In genomic region chr5:41527201-41527779, GRCh38 we compare ENCODE assay signal across 13 cellular contexts.
DNase-seq lines count a peak whose midpoint lies in the region; ATAC-seq and TF ChIP-seq lines count a peak whose summit lies in the region.
"Had no signal": no experiment of that assay in that cellular context is flagged by ENCODE, and none has a peak within 500 bp of the region (broad histone marks: within the 10 kb centered on the region; RNA-seq: fewer than 3 reads in every experiment).

No MANE protein-coding gene starts in this region.

- ATAC-seq in SK-N-SH treated with all-trans-retinoic acid at 6 μM for 48 hours (peak; percentile 97), GM18517 (IDR thresholded peaks at IDR 0.05; ENCODE audit: unreplicated experiment) (no peak), GM19351 (IDR thresholded peaks at IDR 0.05; ENCODE audit: unreplicated experiment) (no peak), HG03196 (IDR thresholded peaks at IDR 0.05; ENCODE audit: unreplicated experiment) (no peak), GM18867 (IDR thresholded peaks at IDR 0.05; ENCODE audit: unreplicated experiment) (no peak)
- ATAC-seq: activated T-helper 17 cell treated with anti-CD3 and anti-CD28 coated beads, Interleukin-2, amount 50 U/mL, for 72 hours; stimulated activated memory B cell treated with anti-CD40 and anti-IgM and Interleukin-4, amounts not matched to agents 10 μg/mL and 1 μg/mL and 100 μg/mL, for 72 hours had no signal

- DNase-seq in GM03348 (ENCODE audit: low spot score) (peak; percentile 66), fibroblast of the conjunctiva (ENCODE audit: low read depth) (peak; percentile 43), retinal pigment epithelial cell (ENCODE audit: low read depth) (peak; percentile 92)
- DNase-seq: GDM1, NCI-H510A treated with DMSO at 0.1 percent for 48 hours, T-helper 9 cell had no signal

- TF ChIP-seq CTCF in retinal pigment epithelial cell (conservative IDR thresholded peaks at IDR 0.05; ENCODE audit: low read depth, low read length) = no peak

- no peak overlapping the region for H3K4me3 ChIP-seq in retinal pigment epithelial cell (ENCODE audit: low read length)

TF ChIP-seq in SK-N-SH treated with all-trans-retinoic acid at 6 μM for 48 hours, 23 proteins besides CTCF, POLR2A, EP300 and RAD21:
- TF ChIP-seq ESRRG (CRISPR knock-in tag; IDR thresholded peaks at IDR 0.05) (no peak), TSHZ2 (CRISPR knock-in tag; IDR thresholded peaks at IDR 0.05) (no peak), ZFP3 (CRISPR knock-in tag; IDR thresholded peaks at IDR 0.05) (peak; percentile 71; the same call in 1 of the 2 replicates), TCF4 (CRISPR knock-in tag; IDR thresholded peaks at IDR 0.05; ENCODE audit: borderline replicate concordance) (no peak; the same call in 1 of the 2 replicates), RARB (CRISPR knock-in tag; IDR thresholded peaks at IDR 0.05) (no peak), POU6F1 (CRISPR knock-in tag; IDR thresholded peaks at IDR 0.05; ENCODE audit: borderline replicate concordance, low read depth) (no peak), PATZ1 (CRISPR knock-in tag; IDR thresholded peaks at IDR 0.05; ENCODE audit: borderline replicate concordance) (peak; percentile 75; the same call in 1 of the 2 replicates), CSRNP3 (CRISPR knock-in tag; IDR thresholded peaks at IDR 0.05) (peak; percentile 72; the same call in 1 of the 2 replicates), ZNF565 (CRISPR knock-in tag; conservative IDR thresholded peaks at IDR 0.05; ENCODE audit: low read depth) (no peak), BACH2 (CRISPR knock-in tag; IDR thresholded peaks at IDR 0.05; ENCODE audit: borderline replicate concordance) (no peak), CREB5 (CRISPR knock-in tag; IDR thresholded peaks at IDR 0.05; ENCODE audit: low read depth) (peak; percentile 90), ZC3H10 (CRISPR knock-in tag; IDR thresholded peaks at IDR 0.05) (no peak), CSDC2 (CRISPR knock-in tag; IDR thresholded peaks at IDR 0.05) (no peak), SNAI2 (CRISPR knock-in tag; IDR thresholded peaks at IDR 0.05) (0 out of 2 replicates have a peak, but pooled peaks have one; percentile 46), TOX (CRISPR knock-in tag; IDR thresholded peaks at IDR 0.05; ENCODE audit: borderline replicate concordance) (no peak), ZFP30 (CRISPR knock-in tag; IDR thresholded peaks at IDR 0.05) (no peak), ISL1 (CRISPR knock-in tag; IDR thresholded peaks at IDR 0.05) (peak; percentile 95), OSR1 (CRISPR knock-in tag; IDR thresholded peaks at IDR 0.05) (no peak), GLIS3 (CRISPR knock-in tag; IDR thresholded peaks at IDR 0.05) (peak; percentile 72), ZNF8 (CRISPR knock-in tag; IDR thresholded peaks at IDR 0.05) (no peak), ZNF70 (CRISPR knock-in tag; IDR thresholded peaks at IDR 0.05) (no peak), ARNTL (CRISPR knock-in tag; IDR thresholded peaks at IDR 0.05; ENCODE audit: borderline replicate concordance, low read depth) (no peak), PPARA (CRISPR knock-in tag; IDR thresholded peaks at IDR 0.05; ENCODE audit: borderline replicate concordance) (no peak)
